Comparison of ENCODE assay signal across 28 cellular contexts in genomic region chr14:35213143-35213788, GRCh38.
DNase-seq lines count a peak whose midpoint lies in the region; ATAC-seq and TF ChIP-seq lines count a peak whose summit lies in the region.
"Had no signal": no experiment of that assay in that cellular context is flagged by ENCODE, and none has a peak within 500 bp of the region (broad histone marks: within the 10 kb centered on the region; RNA-seq: fewer than 3 reads in every experiment).

No MANE protein-coding gene starts in this region.

- POLR2A ChIA-PET in activated CD4-positive, alpha-beta T cell treated with anti-CD3 and anti-CD28 coated beads, Interleukin-2, amount 10 ng/mL, durations not matched to agents 7 days and 5 days (lab: Charles Lee), result interaction anchor here (0.6 kb wide), 1 partner anchor 10 kb away, joined by 4 read pairs; no protein-coding TSS in a partner anchor
- POLR2A ChIA-PET in activated CD4-positive, alpha-beta T cell treated with anti-CD3 and anti-CD28 coated beads for 36 hours (lab: Charles Lee), result no interaction called here

- H3K36me3 ChIP-seq in adrenal gland (replicated peaks in 1 of 2) (no peaks in the 10 kb centered on the region), left lung (no peaks in the 10 kb centered on the region), testis (ENCODE audit: low read depth, missing control alignments) (no peaks in the 10 kb centered on the region)
- H3K36me3 ChIP-seq: gastroesophageal sphincter, tibial nerve had no signal

- TF ChIP-seq CTCF in adrenal gland (IDR thresholded peaks at IDR 0.05) (no peak), left lung (IDR thresholded peaks at IDR 0.05) (no peak), testis (IDR thresholded peaks at IDR 0.05) (no peak)

- no peaks in the 10 kb centered on the region for H3K9me3 Mint-ChIP-seq in activated CD4-positive, alpha-beta T cell treated with anti-CD3 and anti-CD28 coated beads, Interleukin-2, amount 10 ng/mL, durations not matched to agents 7 days and 5 days
- H3K9me3 Mint-ChIP-seq in activated CD4-positive, alpha-beta T cell treated with anti-CD3 and anti-CD28 coated beads for 36 hours (ENCODE audit: low read depth), result no peaks in the 10 kb centered on the region
- H3K9me3 Mint-ChIP-seq: activated B cell treated with CpG ODN at 0.5 μM for 24 hours; activated naive CD8-positive, alpha-beta T cell treated with anti-CD3 and anti-CD28 coated beads, Interleukin-2, amount 50 U/mL, for 24 hours; activated T-cell treated with anti-CD3 and anti-CD28 coated beads, Interleukin-2, amount 50 U/mL, for 24 hours; stimulated activated naive CD8-positive, alpha-beta T cell treated with anti-CD3 and anti-CD28 coated beads, Interleukin-15, Interleukin-2, amounts not matched to agents 100 ng/mL and 50 ng/mL, for 24 hours; T-cell had no signal

- intact Hi-C loops in activated CD4-positive, alpha-beta T cell treated with anti-CD3 and anti-CD28 coated beads for 36 hours (cut with DNase I, micrococcal nuclease), result no loop called here
- intact Hi-C loops in adrenal gland (cut with DNase I), result no loop called here
- intact Hi-C loops in left lung (cut with DNase I), result loop anchor here in 1 of 2 donors (10.0 kb wide), 1 partner anchor 192 kb away; the partner anchor contains the start of gene NFKBIA
- intact Hi-C loops in testis (cut with DNase I; ENCODE audit: low total_unique reads), result loop anchor here (10.0 kb wide), 1 partner anchor 192 kb away; the partner anchor contains the start of gene NFKBIA

- H3K4me3 Mint-ChIP-seq in activated CD4-positive, alpha-beta T cell treated with anti-CD3 and anti-CD28 coated beads, Interleukin-2, amount 10 ng/mL, durations not matched to agents 7 days and 5 days, result no peak overlapping the region
- H3K4me3 Mint-ChIP-seq in activated CD4-positive, alpha-beta T cell treated with anti-CD3 and anti-CD28 coated beads for 36 hours, result no peak overlapping the region
- H3K4me3 Mint-ChIP-seq: activated B cell treated with CpG ODN at 0.5 μM for 24 hours; activated naive CD8-positive, alpha-beta T cell treated with anti-CD3 and anti-CD28 coated beads, Interleukin-2, amount 50 U/mL, for 24 hours; activated T-cell treated with anti-CD3 and anti-CD28 coated beads, Interleukin-2, amount 50 U/mL, for 24 hours; stimulated activated naive CD8-positive, alpha-beta T cell treated with anti-CD3 and anti-CD28 coated beads, Interleukin-15, Interleukin-2, amounts not matched to agents 100 ng/mL and 50 ng/mL, for 24 hours; T-cell had no signal

- no peak for ATAC-seq in activated CD4-positive, alpha-beta T cell treated with anti-CD3 and anti-CD28 coated beads for 36 hours
- peak; percentile 72 for ATAC-seq in left lung
- ATAC-seq: activated naive CD8-positive, alpha-beta T cell treated with anti-CD3 and anti-CD28 coated beads, Interleukin-2, amount 50 U/mL, for 24 hours; gastroesophageal sphincter; T-cell had no signal

- no peak for TF ChIP-seq POLR2A in adrenal gland (IDR thresholded peaks at IDR 0.05)
- no peak for TF ChIP-seq POLR2A in testis (IDR thresholded peaks at IDR 0.05)

- H3K27ac ChIP-seq in adrenal gland (no peak overlapping the region), left lung (no peak overlapping the region), testis (no peak overlapping the region)
- H3K27ac ChIP-seq: GM23248, parathyroid adenoma, RWPE1, spleen had no signal

- DNase-seq in activated CD4-positive, alpha-beta T cell treated with anti-CD3 and anti-CD28 coated beads, Interleukin-2, amount 10 ng/mL, durations not matched to agents 7 days and 5 days, result no peak
- DNase-seq in activated CD4-positive, alpha-beta T cell treated with anti-CD3 and anti-CD28 coated beads for 36 hours, result no peak
- DNase-seq in adrenal gland, result peak; percentile 27 to 59 (median 40)
- peak in 1 of 2 donors; percentile 39 for DNase-seq in left lung
- peak; percentile 28 for DNase-seq in testis
- DNase-seq in NCI-H1930 (lab: John Stamatoyannopoulos, UW), result no peak
- no peak for DNase-seq in superior temporal gyrus (ENCODE audit: extremely low spot score)
- no peak for DNase-seq in T-helper 9 cell
- DNase-seq: activated B cell treated with CpG ODN at 0.5 μM for 24 hours; activated gamma-delta T cell treated with Interleukin-2 at 50 U/mL for 16 hours; activated naive CD8-positive, alpha-beta T cell treated with anti-CD3 and anti-CD28 coated beads, Interleukin-2, amount 50 U/mL, for 24 hours; activated T-cell treated with anti-CD3 and anti-CD28 coated beads, Interleukin-2, amount 50 U/mL, for 24 hours; DMS79 treated with DMSO at 0.1 percent for 48 hours; GDM1; MV-4-11; NCI-H1436 treated with DMSO at 0.1 percent for 48 hours; NCI-H2107; NCI-H82; spleen; stimulated activated CD4-positive, alpha-beta T cell treated with anti-CD3 and anti-CD28 coated beads, Interleukin-2, amount 100 ng/mL, for 24 hours; T-cell had no signal

- H3K27me3 ChIP-seq in adrenal gland (no peaks in the 10 kb centered on the region), left lung (no peaks in the 10 kb centered on the region), testis (no peaks in the 10 kb centered on the region)
- H3K27me3 ChIP-seq: gastroesophageal sphincter, hepatocyte, spleen, tibial nerve had no signal

- H3K27me3 Mint-ChIP-seq in activated CD4-positive, alpha-beta T cell treated with anti-CD3 and anti-CD28 coated beads, Interleukin-2, amount 10 ng/mL, durations not matched to agents 7 days and 5 days, result no peaks in the 10 kb centered on the region
- no peaks in the 10 kb centered on the region for H3K27me3 Mint-ChIP-seq in activated CD4-positive, alpha-beta T cell treated with anti-CD3 and anti-CD28 coated beads for 36 hours
- H3K27me3 Mint-ChIP-seq: activated B cell treated with CpG ODN at 0.5 μM for 24 hours; activated naive CD8-positive, alpha-beta T cell treated with anti-CD3 and anti-CD28 coated beads, Interleukin-2, amount 50 U/mL, for 24 hours; activated T-cell treated with anti-CD3 and anti-CD28 coated beads, Interleukin-2, amount 50 U/mL, for 24 hours; stimulated activated naive CD8-positive, alpha-beta T cell treated with anti-CD3 and anti-CD28 coated beads, Interleukin-15, Interleukin-2, amounts not matched to agents 100 ng/mL and 50 ng/mL, for 24 hours; T-cell had no signal

- H3K9me3 ChIP-seq in adrenal gland (replicated peaks in 1 of 3) (no peaks in the 10 kb centered on the region), left lung (no peaks in the 10 kb centered on the region), testis (no peaks in the 10 kb centered on the region)
- H3K9me3 ChIP-seq: gastroesophageal sphincter, spleen, tibial nerve had no signal

- peaks cover 3% of the 10 kb centered on the region for H3K36me3 Mint-ChIP-seq in activated CD4-positive, alpha-beta T cell treated with anti-CD3 and anti-CD28 coated beads, Interleukin-2, amount 10 ng/mL, durations not matched to agents 7 days and 5 days (ENCODE audit: low read depth)
- H3K36me3 Mint-ChIP-seq in activated CD4-positive, alpha-beta T cell treated with anti-CD3 and anti-CD28 coated beads for 36 hours (ENCODE audit: low read depth), result peaks cover 4% of the 10 kb centered on the region

- CTCF ChIA-PET in activated CD4-positive, alpha-beta T cell treated with anti-CD3 and anti-CD28 coated beads, Interleukin-2, amount 10 ng/mL, durations not matched to agents 7 days and 5 days (lab: Charles Lee), result interaction anchor here (0.7 to 1.0 kb wide), 2 partner anchors 10 to 180 kb away, joined by 3 read pairs; no protein-coding TSS in a partner anchor
- CTCF ChIA-PET in activated CD4-positive, alpha-beta T cell treated with anti-CD3 and anti-CD28 coated beads for 36 hours (lab: Charles Lee), result interaction anchor here (1.0 to 2.4 kb wide), 6 partner anchors 10 to 203 kb away, joined by 3 to 21 read pairs (median 4); no protein-coding TSS in a partner anchor

- 70 to 80% (median 76%) methylated on average over 6 of the region's 6 CpGs for WGBS in adrenal gland, 4 donors
- 56 to 58% methylated on average over 6 of the region's 6 CpGs for WGBS in testis, 2 donors

- H3K4me1 ChIP-seq in adrenal gland (replicated peaks in 1 of 2) (peaks cover 0 to 18% of the 10 kb centered on the region in 2 donors), left lung (peaks cover 5 to 17% of the 10 kb centered on the region in 2 donors), testis (peaks cover 10% of the 10 kb centered on the region)

- no peak overlapping the region for H3K4me3 ChIP-seq in adrenal gland
- no peak overlapping the region for H3K4me3 ChIP-seq in left lung
- no peak overlapping the region for H3K4me3 ChIP-seq in testis
- H3K4me3 ChIP-seq: gastroesophageal sphincter, GM23248, hepatocyte, spleen, tibial nerve had no signal

- H3K27ac Mint-ChIP-seq in activated CD4-positive, alpha-beta T cell treated with anti-CD3 and anti-CD28 coated beads, Interleukin-2, amount 10 ng/mL, durations not matched to agents 7 days and 5 days, result peak overlapping the region; percentile 69
- H3K27ac Mint-ChIP-seq in activated CD4-positive, alpha-beta T cell treated with anti-CD3 and anti-CD28 coated beads for 36 hours, result no peak overlapping the region
- H3K27ac Mint-ChIP-seq: activated B cell treated with CpG ODN at 0.5 μM for 24 hours; activated naive CD8-positive, alpha-beta T cell treated with anti-CD3 and anti-CD28 coated beads, Interleukin-2, amount 50 U/mL, for 24 hours; stimulated activated naive CD8-positive, alpha-beta T cell treated with anti-CD3 and anti-CD28 coated beads, Interleukin-15, Interleukin-2, amounts not matched to agents 100 ng/mL and 50 ng/mL, for 24 hours had no signal

- peaks cover 23% of the 10 kb centered on the region for H3K4me1 Mint-ChIP-seq in activated CD4-positive, alpha-beta T cell treated with anti-CD3 and anti-CD28 coated beads, Interleukin-2, amount 10 ng/mL, durations not matched to agents 7 days and 5 days
- H3K4me1 Mint-ChIP-seq in activated CD4-positive, alpha-beta T cell treated with anti-CD3 and anti-CD28 coated beads for 36 hours, result peaks cover 12% of the 10 kb centered on the region
- H3K4me1 Mint-ChIP-seq: activated B cell treated with CpG ODN at 0.5 μM for 24 hours had no signal

Comparison
In these comparisons a context has a peak if more than half of its experiments do, and no peak if none do; other contexts are left out.
1. DNase-seq: peak in adrenal gland (7 of 7) and testis (single experiment); none in activated CD4-positive, alpha-beta T cell treated with anti-CD3 and anti-CD28 coated beads, Interleukin-2, amount 10 ng/mL, durations not matched to agents 7 days and 5 days (single experiment), activated CD4-positive, alpha-beta T cell treated with anti-CD3 and anti-CD28 coated beads for 36 hours (single experiment), NCI-H1930 (0 of 2), superior temporal gyrus (single experiment) and T-helper 9 cell (single experiment).